In the genomic region with DNA sequence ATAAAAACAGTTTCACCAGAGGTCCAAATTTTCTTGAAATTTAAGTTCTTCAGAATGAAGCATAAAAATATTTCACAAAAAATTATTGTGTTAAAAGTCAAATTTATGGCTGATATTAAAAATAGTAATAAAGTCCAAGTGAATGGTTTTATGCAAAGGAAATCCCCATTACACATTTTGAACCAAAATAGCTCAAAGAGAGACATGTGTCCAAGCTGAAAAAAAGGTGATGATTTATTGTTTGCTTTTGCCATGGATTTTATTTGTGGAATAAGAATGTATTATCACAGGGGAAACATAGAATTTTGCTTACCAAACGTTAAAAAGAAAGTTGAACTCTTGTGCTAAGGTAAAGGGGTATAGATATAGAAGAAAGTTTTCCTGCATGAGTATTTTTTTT, we compare ENCODE assay signal across 39 cellular contexts. TPM values are rescaled to one million over a fixed set of nuclear protein-coding genes. Genes with fewer than 3 reads are reported as not detected.
"Had no signal": no experiment of that assay in that cellular context is flagged by ENCODE, and none has a peak within 500 bp of the region (broad histone marks: within the 10 kb centered on the region; RNA-seq: fewer than 3 reads in every experiment).

No MANE protein-coding gene starts in this region.

- ATAC-seq: activated T-cell treated with anti-CD3 and anti-CD28 coated beads, Interleukin-2, amount 50 U/mL, for 4 hours; activated T-helper 17 cell treated with anti-CD3 and anti-CD28 coated beads, Interleukin-2, amount 50 U/mL, for 72 hours; body of pancreas; esophagus mucosa; sciatic nerve; SK-N-SH treated with all-trans-retinoic acid at 6 μM for 48 hours; stimulated activated memory B cell treated with anti-CD40 and anti-IgM and Interleukin-4, amounts not matched to agents 10 μg/mL and 1 μg/mL and 100 μg/mL, for 72 hours; T-helper 17 cell had no signal

- H3K36me3 ChIP-seq: cardiac muscle cell, left ventricle myocardium inferior, ovary, stomach, suprapubic skin, tibial nerve had no signal

- H3K4me3 ChIP-seq: body of pancreas, cardiac muscle cell, left ventricle myocardium inferior, ovary, stomach, suprapubic skin, tibial nerve had no signal

- H3K9me3 ChIP-seq: body of pancreas, left ventricle myocardium inferior, suprapubic skin had no signal

- DNase-seq: activated CD4-positive, alpha-beta memory T cell treated with anti-CD3 and anti-CD28 coated beads for 36 hours; activated CD4-positive, alpha-beta T cell treated with anti-CD3 and anti-CD28 coated beads, Interleukin-2, amount 10 ng/mL, durations not matched to agents 24 days and 14 days; activated CD4-positive, CD25-positive, alpha-beta regulatory T cell treated with anti-CD3 and anti-CD28 coated beads, Interleukin-2, amount 50 U/mL, for 72 hours; activated CD8-positive, alpha-beta memory T cell treated with anti-CD3 and anti-CD28 coated beads, Interleukin-2, amount 50 U/mL, for 4 hours; activated gamma-delta T cell treated with Interleukin-2 at 50 U/mL for 16 hours; activated naive CD4-positive, alpha-beta T cell treated with anti-CD3 and anti-CD28 coated beads, Interleukin-2, amount 50 U/mL, for 16 hours; activated T-cell treated with anti-CD3 and anti-CD28 coated beads, Interleukin-2, amount 50 U/mL, for 4 hours; amygdala; body of pancreas; cortex of kidney; endodermal cell; foreskin fibroblast; head of caudate nucleus; immature natural killer cell; left ventricle myocardium inferior; ovary; small intestine; stimulated activated CD4-positive, alpha-beta T cell treated with anti-CD3 and anti-CD28 coated beads, Interleukin-1b, Interleukin-23, amount 100 ng/mL, for 48 hours; stimulated activated CD4-positive, alpha-beta T cell treated with anti-CD3 and anti-CD28 coated beads, Interleukin-4, amount 100 ng/mL, for 4 hours; stimulated activated CD8-positive, alpha-beta memory T cell treated with anti-CD3 and anti-CD28 coated beads, Interleukin-4, amount 100 ng/mL, for 48 hours; stomach; T-helper 17 cell; T1000 had no signal

- FAIRE-seq: small intestine had no signal

- H3K27me3 ChIP-seq: ovary had no signal

- H3K27ac Mint-ChIP-seq: activated CD4-positive, alpha-beta memory T cell treated with anti-CD3 and anti-CD28 coated beads for 36 hours; activated CD4-positive, alpha-beta T cell treated with anti-CD3 and anti-CD28 coated beads, Interleukin-2, amount 10 ng/mL, durations not matched to agents 24 days and 14 days; activated T-helper 17 cell treated with anti-CD3 and anti-CD28 coated beads, Interleukin-2, amount 50 U/mL, for 72 hours; endodermal cell; immature natural killer cell; nephron; progenitor cell of endocrine pancreas; stimulated activated memory B cell treated with anti-CD40 and anti-IgM and Interleukin-4, amounts not matched to agents 10 μg/mL and 1 μg/mL and 100 μg/mL, for 72 hours; T-helper 17 cell had no signal

- H3K4me3 Mint-ChIP-seq: activated CD4-positive, alpha-beta memory T cell treated with anti-CD3 and anti-CD28 coated beads for 36 hours; activated CD4-positive, alpha-beta T cell treated with anti-CD3 and anti-CD28 coated beads, Interleukin-2, amount 10 ng/mL, durations not matched to agents 24 days and 14 days; activated T-cell treated with anti-CD3 and anti-CD28 coated beads, Interleukin-2, amount 50 U/mL, for 4 hours; activated T-helper 17 cell treated with anti-CD3 and anti-CD28 coated beads, Interleukin-2, amount 50 U/mL, for 72 hours; endodermal cell; immature natural killer cell; nephron; stimulated activated memory B cell treated with anti-CD40 and anti-IgM and Interleukin-4, amounts not matched to agents 10 μg/mL and 1 μg/mL and 100 μg/mL, for 72 hours; T-helper 17 cell had no signal

- H3K9me3 Mint-ChIP-seq: endodermal cell had no signal

- H3K27ac ChIP-seq: body of pancreas, cardiac muscle cell, left ventricle myocardium inferior, ovary, stomach, suprapubic skin, tibial nerve had no signal

RNA-seq across cellular contexts. Expression of a gene that starts 4.6 kb away (rescaled TPM):
- total RNA-seq: activated CD4-positive, alpha-beta memory T cell treated with anti-CD3 and anti-CD28 coated beads for 36 hours; activated CD4-positive, alpha-beta T cell treated with anti-CD3 and anti-CD28 coated beads, Interleukin-2, amount 10 ng/mL, durations not matched to agents 24 days and 14 days; activated CD8-positive, alpha-beta memory T cell treated with anti-CD3 and anti-CD28 coated beads for 36 hours; activated T-cell treated with anti-CD3 and anti-CD28 coated beads, Interleukin-2, amount 50 U/mL, for 4 hours; activated T-helper 17 cell treated with anti-CD3 and anti-CD28 coated beads, Interleukin-2, amount 50 U/mL, for 72 hours; body of pancreas; cardiac muscle cell; esophagus mucosa; left ventricle myocardium inferior; lung microvascular endothelial cell; mesenteric fat pad; mucosa of gallbladder; renal cortical epithelial cell; suprapubic skin; T-helper 17 cell; tibial nerve; ureter had no signal
- polyA plus RNA-seq: immature natural killer cell had no signal
